In genomic region chr3:49911124-49911420, GRCh38 we compare ENCODE assay signal across 21 cellular contexts. TPM values are rescaled to one million over a fixed set of nuclear protein-coding genes. Genes with fewer than 3 reads are reported as not detected.
A peak's percentile ranks its signal among the peaks of the same experiment; 100 is the strongest.
DNase-seq lines count a peak whose midpoint lies in the region; ATAC-seq, FAIRE-seq and TF ChIP-seq lines count a peak whose summit lies in the region.
"Had no signal": no experiment of that assay in that cellular context is flagged by ENCODE, and none has a peak within 500 bp of the region (broad histone marks: within the 10 kb centered on the region; RNA-seq: fewer than 3 reads in every experiment).

No MANE protein-coding gene starts in this region.

- H3K23me2 ChIP-seq in H9 (ENCODE audit: insufficient read length, low read depth, low read length, poor library complexity, severe bottlenecking) = no peaks in the 10 kb centered on the region

- no peaks in the 10 kb centered on the region for H3K9me3 ChIP-seq in BLaER1
- no peaks in the 10 kb centered on the region for H3K9me3 ChIP-seq in H9 (ENCODE audit: control insufficient read depth, low read depth, low read length)
- H3K9me3 ChIP-seq in iPS-18c (ENCODE audit: control insufficient read depth, insufficient read depth, low read length) = no peaks in the 10 kb centered on the region
- H3K9me3 ChIP-seq in pancreas = no peaks in the 10 kb centered on the region
- H3K9me3 ChIP-seq in right cardiac atrium (ENCODE audit: control insufficient read depth, low read length) = no peaks in the 10 kb centered on the region

- H3K23ac ChIP-seq in H9 (ENCODE audit: insufficient read length, low read depth, low read length) = no peak overlapping the region

- DNase-seq in H9 = no peak
- no peak for DNase-seq in WTC11 (ENCODE audit: low spot score)
- DNase-seq in pancreas = no peak
- DNase-seq in right cardiac atrium = no peak
- DNase-seq: 8988T; AML-193; C1 segment of cervical spinal cord; Calu3; CD4-positive, alpha-beta T cell; DMS 273 treated with DMSO at 0.1 percent for 48 hours had no signal

- ATAC-seq in WTC11 = no peak
- ATAC-seq in HG03354 (IDR thresholded peaks at IDR 0.05; ENCODE audit: poor library complexity, severe bottlenecking, unreplicated experiment) = no peak
- ATAC-seq in pancreas = no peak
- no peak for ATAC-seq in GM21786 (IDR thresholded peaks at IDR 0.05; ENCODE audit: unreplicated experiment)
- ATAC-seq in right cardiac atrium = no peak
- ATAC-seq: GM12878, HCT116, HepG2 had no signal

- H3K4me1 Mint-ChIP-seq in H9 (peaks cover 33 to 52% of the 10 kb centered on the region in 2 experiments), WTC11 (peaks cover 37% of the 10 kb centered on the region)

- H3K36me3 Mint-ChIP-seq in H9 (ENCODE audit: insufficient read depth in 1 of 3, low read depth in 3 of 3) (peaks cover 0 to 11% (median 0%) of the 10 kb centered on the region in 3 experiments; a peak in 4 of 7 replicates), WTC11 (no peaks in the 10 kb centered on the region)

- no peak overlapping the region for H3T11ph ChIP-seq in H9 (ENCODE audit: low read length)

- H3K56ac ChIP-seq in H9 (ENCODE audit: insufficient read length, low read depth, low read length) = no peak overlapping the region

- H2BK120ac ChIP-seq in H9 (ENCODE audit: low read depth, low read length, poor library complexity, severe bottlenecking) = no peak overlapping the region

- no peak for FAIRE-seq in pancreas (lab: Jason Lieb, UNC)
- FAIRE-seq: GM12878, GM18507, HepG2 had no signal

- H2BK20ac ChIP-seq in H9 (ENCODE audit: low read depth, low read length, poor library complexity, severe bottlenecking) = no peak overlapping the region

- H3K79me2 ChIP-seq in H9 (ENCODE audit: insufficient read depth, low read length) = no peaks in the 10 kb centered on the region

- peaks cover 20% of the 10 kb centered on the region for H3K4me1 ChIP-seq in BLaER1
- no peaks in the 10 kb centered on the region for H3K4me1 ChIP-seq in H9 (ENCODE audit: insufficient read depth, low read length)
- H3K4me1 ChIP-seq in pancreas = peaks cover 0 to 6% (median 0%) of the 10 kb centered on the region in 3 donors
- H3K4me1 ChIP-seq in right cardiac atrium (ENCODE audit: control insufficient read depth, insufficient read depth, low read length) = no peaks in the 10 kb centered on the region

- no CpG with 5 or more reads among the region's 2 CpGs for WGBS in H9 (ENCODE audit: extremely low coverage, insufficient read length, low lambda C conversion rate)
- WGBS in pancreas, 2 donors = 94 to 100% methylated on average over 2 of the region's 2 CpGs
- WGBS in right cardiac atrium = 97% methylated on average over 2 of the region's 2 CpGs

- no peaks in the 10 kb centered on the region for H3K79me1 ChIP-seq in H9 (ENCODE audit: insufficient read depth, low read depth, low read length, poor library complexity, severe bottlenecking)

- no peak overlapping the region for H2BK5ac ChIP-seq in H9 (ENCODE audit: insufficient read length, low read length)

- no peaks in the 10 kb centered on the region; the same call in 1 of the 2 replicates for H3K27me3 Mint-ChIP-seq in H9 (ENCODE audit: low read depth)
- peaks cover 11% of the 10 kb centered on the region for H3K27me3 Mint-ChIP-seq in WTC11 (ENCODE audit: low read depth)
- H3K27me3 Mint-ChIP-seq: CD4-positive, alpha-beta T cell had no signal

- H3K27ac Mint-ChIP-seq in H9 (no peak overlapping the region), WTC11 (peak overlapping the region; percentile 82; the same call in 1 of the 2 replicates)
- H3K27ac Mint-ChIP-seq: CD4-positive, alpha-beta T cell had no signal

- no peak overlapping the region for H4K8ac ChIP-seq in H9 (replicated peaks; ENCODE audit: insufficient read length, low read depth, low read length)

- H3K27me3 ChIP-seq in BLaER1 (no peaks in the 10 kb centered on the region), H9 (ENCODE audit: insufficient read depth, low read length) (no peaks in the 10 kb centered on the region; the same call in 1 of the 2 replicates), pancreas (no peaks in the 10 kb centered on the region), right cardiac atrium (ENCODE audit: control insufficient read depth, insufficient read depth) (no peaks in the 10 kb centered on the region)

- no peak overlapping the region for H2BK12ac ChIP-seq in H9 (ENCODE audit: insufficient read length, low read depth, low read length)

- no peak for TF ChIP-seq CTCF in H9 (conservative IDR thresholded peaks at IDR 0.05)
- no peak for TF ChIP-seq CTCF in WTC11 (IDR thresholded peaks at IDR 0.05)
- TF ChIP-seq CTCF in pancreas (IDR thresholded peaks at IDR 0.05) = no peak

- H4K20me1 ChIP-seq in BLaER1 (peaks cover 9% of the 10 kb centered on the region; the same call in 1 of the 2 replicates), H9 (ENCODE audit: control insufficient read depth, insufficient read depth, insufficient read length) (no peaks in the 10 kb centered on the region)

- intact Hi-C loops in pancreas (cut with DNase I) = no loop called here
- intact Hi-C loops in right cardiac atrium (cut with DNase I) = no loop called here

- H2AFZ ChIP-seq in H9 (ENCODE audit: low read length) = no peak overlapping the region

- H3K9me3 Mint-ChIP-seq in H9 (no peaks in the 10 kb centered on the region), WTC11 (no peaks in the 10 kb centered on the region)
- H3K9me3 Mint-ChIP-seq: CD4-positive, alpha-beta T cell had no signal

- H2BK15ac ChIP-seq in H9 (ENCODE audit: low read depth, low read length) = no peak overlapping the region

- H3K18ac ChIP-seq in H9 (ENCODE audit: insufficient read length, low read depth, low read length) = no peak overlapping the region

- peak overlapping the region; percentile 23; the same call in 1 of the 2 replicates for H3K27ac ChIP-seq in BLaER1
- H3K27ac ChIP-seq in H9 (ENCODE audit: insufficient read length, low read depth, low read length) = no peak overlapping the region
- no peak overlapping the region for H3K27ac ChIP-seq in pancreas
- no peak overlapping the region for H3K27ac ChIP-seq in right cardiac atrium (ENCODE audit: low read length)

- 0 out of 2 replicates have a peak overlapping the region, but pooled peaks have one; percentile 60 for H3K9ac ChIP-seq in BLaER1
- no peak overlapping the region for H3K9ac ChIP-seq in H9 (ENCODE audit: extremely low read depth, insufficient read length, low read length)

- POLR2A ChIA-PET in WTC11 (lab: Charles Lee) = interaction anchor here (0.9 to 3.0 kb wide), 5 partner anchors 19 to 210 kb away, joined by 3 to 19 read pairs (median 4); partner anchors contain the start of genes INKA1 and MON1A

- H3K4me3 Mint-ChIP-seq in H9 = peak overlapping the region in 1 of 2 experiments; percentile 70; a peak in 3 of 5 replicates
- peak overlapping the region; percentile 60 for H3K4me3 Mint-ChIP-seq in WTC11
- H3K4me3 Mint-ChIP-seq: CD4-positive, alpha-beta T cell had no signal

- no peak overlapping the region for H4K91ac ChIP-seq in H9 (ENCODE audit: insufficient read length, low read depth, low read length)

- H3K4me3 ChIP-seq in BLaER1 = no peak overlapping the region
- H3K4me3 ChIP-seq in iPS-18c (ENCODE audit: insufficient read depth, low read depth, low read length) = 0 out of 2 replicates have a peak overlapping the region, but pooled peaks have one; percentile 20
- H3K4me3 ChIP-seq in pancreas = no peak overlapping the region
- no peak overlapping the region for H3K4me3 ChIP-seq in right cardiac atrium (ENCODE audit: low read length)
- H3K4me3 ChIP-seq: GM12878 had no signal

- H3K14ac ChIP-seq in H9 (ENCODE audit: insufficient read depth, low read length) = no peak overlapping the region

- H2AK5ac ChIP-seq in H9 (ENCODE audit: insufficient read length, low read length) = no peak overlapping the region

- no peak overlapping the region for H3K4ac ChIP-seq in H9 (ENCODE audit: low read depth, low read length)

- peaks cover 53% of the 10 kb centered on the region for H3K36me3 ChIP-seq in BLaER1
- H3K36me3 ChIP-seq in pancreas = no peaks in the 10 kb centered on the region

- no peak overlapping the region for H4K5ac ChIP-seq in H9 (ENCODE audit: insufficient read length, low read depth, low read length)

- H3K4me2 ChIP-seq in BLaER1 (peak overlapping the region; percentile 74), H9 (ENCODE audit: insufficient read depth, insufficient read length, low read length) (peak overlapping the region; percentile 58)

- CTCF ChIA-PET in WTC11 (lab: Charles Lee) = interaction anchor here (0.6 to 7.5 kb wide), 38 partner anchors 8 to 408 kb away, joined by 3 to 115 read pairs (median 5); partner anchors contain the start of genes AMIGO3, CAMKV, CDHR4 and INKA1

TF ChIP-seq in WTC11, 78 proteins besides CTCF, POLR2A, EP300 and RAD21 (continues in another document):
- no peak for TF ChIP-seq SMAD4 (CRISPR knock-in tag; IDR thresholded peaks at IDR 0.05)

RNA-seq across cellular contexts. Expression of gene MST1R, which starts 7.4 kb away (rescaled TPM):
- total RNA-seq in H9 (2021) = 4.9 and 5.3 TPM in 2 replicates
- total RNA-seq in WTC11 (2021) = 5.1 to 6.2 TPM (median 5.6 TPM) in 3 replicates
- total RNA-seq in pancreas = 10 to 100 TPM in 1 of 6 donors, 1 to 10 TPM in 5; 4.9 to 14.7 (median 6.4) TPM
- polyA plus RNA-seq in pancreas = 10 to 100 TPM in 1 of 2 donors, 1 to 10 TPM in 1; 9.6 to 12.4 TPM
- 1 to 10 TPM in 3 of 4 donors, under 1 TPM in 1; 0.94 to 2.7 (median 2.1) TPM for total RNA-seq in right cardiac atrium
- 1.9 TPM for polyA plus RNA-seq in right cardiac atrium
- total RNA-seq: Daoy, G401 had no signal

RNA-seq across cellular contexts. Expression of gene MON1A, which starts 18.5 kb away (rescaled TPM):
- total RNA-seq in H9 (2021) = 10.0 and 10.9 TPM in 2 replicates
- 6.6 to 8.6 TPM (median 7.0 TPM) in 3 replicates for total RNA-seq in WTC11 (2021)
- 1 to 10 TPM; 2.3 to 5.4 (median 4.2) TPM for total RNA-seq in pancreas
- polyA plus RNA-seq in pancreas = 1 to 10 TPM; 7.5 to 7.7 TPM
- total RNA-seq in right cardiac atrium = 1 to 10 TPM; 7.4 to 9.0 (median 8.0) TPM
- 8.2 TPM for polyA plus RNA-seq in right cardiac atrium

RNA-seq across cellular contexts. Expression of gene RBM6, which starts 28.9 kb away (rescaled TPM):
- total RNA-seq in H9 (2021) (81.4 and 90.7 TPM in 2 replicates), WTC11 (2021) (115 to 122 TPM (median 118 TPM) in 3 replicates), pancreas (10 to 100 TPM; 24.9 to 64.1 (median 41.7) TPM), right cardiac atrium (10 to 100 TPM; 43.2 to 52.6 (median 46.9) TPM)
- polyA plus RNA-seq in pancreas (100 to 1,000 TPM; 245 to 249 TPM), right cardiac atrium (53.1 TPM)

RNA-seq across cellular contexts. Expression of gene CAMKV, which starts 41.4 kb away (rescaled TPM):
- total RNA-seq in H9 (2021) (50.4 and 54.2 TPM in 2 replicates), WTC11 (2021) (56.0 to 58.2 TPM (median 56.6 TPM) in 3 replicates), pancreas (under 1 TPM in 2 of 6 donors, not detected in 4; 0.19 to 0.22 TPM), right cardiac atrium (not detected)
- polyA plus RNA-seq in pancreas (under 1 TPM in 1 of 2 donors, not detected in 1; 0.42 TPM), right cardiac atrium (not detected)
- total RNA-seq: GM12878, H4 had no signal

RNA-seq across cellular contexts. Expression of gene TRAIP, which starts 54.7 kb away (rescaled TPM):
- total RNA-seq in H9 (2021) (30.9 and 36.7 TPM in 2 replicates), WTC11 (2021) (25.9 to 31.8 TPM (median 29.9 TPM) in 3 replicates), pancreas (1 to 10 TPM in 2 of 6 donors, under 1 TPM in 4; 0.79 to 2.5 (median 0.84) TPM), right cardiac atrium (1 to 10 TPM in 3 of 4 donors, under 1 TPM in 1; 0.68 to 1.5 (median 1.3) TPM)
- polyA plus RNA-seq in pancreas (1 to 10 TPM; 1.4 to 2.3 TPM), right cardiac atrium (0.81 TPM)
